In the genomic region with DNA sequence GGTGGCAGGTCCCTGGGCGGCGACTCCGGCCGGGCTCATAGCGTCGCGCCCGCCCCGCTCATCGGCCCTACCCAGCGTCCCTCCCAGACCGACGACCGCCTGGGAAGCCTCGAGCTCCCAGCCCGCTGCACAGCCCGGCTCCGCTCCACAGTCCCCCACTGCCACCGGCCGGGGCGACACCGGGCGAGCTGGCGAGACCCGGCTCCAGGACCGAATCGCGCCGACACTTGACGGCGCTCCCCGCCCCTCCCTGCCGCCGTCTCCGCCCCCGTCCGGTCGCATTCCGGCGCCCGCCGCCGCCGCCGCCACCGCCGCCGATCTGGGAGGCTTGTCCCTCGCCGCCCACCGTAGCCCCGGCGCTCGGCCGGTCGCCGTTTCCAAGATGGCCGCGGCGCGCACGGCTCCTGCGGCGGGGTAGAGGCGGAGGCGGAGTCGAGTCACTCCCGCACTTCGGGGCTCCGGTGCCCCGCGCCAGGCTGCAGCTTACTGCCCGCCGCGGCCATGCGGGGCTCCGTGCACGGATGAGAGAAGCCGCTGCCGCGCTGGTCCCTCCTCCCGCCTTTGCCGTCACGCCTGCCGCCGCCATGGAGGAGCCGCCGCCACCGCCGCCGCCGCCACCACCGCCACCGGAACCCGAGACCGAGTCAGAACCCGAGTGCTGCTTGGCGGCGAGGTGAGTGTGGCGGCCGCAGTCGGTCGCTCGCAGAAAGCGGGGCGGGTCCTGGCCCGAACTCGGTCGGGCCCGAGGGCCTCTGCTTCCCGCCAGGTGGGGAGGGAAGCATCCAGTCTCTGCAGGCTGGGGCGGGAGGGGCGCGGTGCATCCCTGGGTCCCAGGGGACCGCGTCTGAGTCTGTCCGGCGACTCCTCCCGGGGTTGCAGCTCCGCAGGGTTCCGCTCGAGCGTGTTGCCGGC, we compare ENCODE assay signal across 1 cellular context.
TF ChIP-seq lines count a peak whose summit lies in the region.

Gene MAP3K4, plus strand, starts transcription at position 359 of the 912 bp plus-strand sequence. Its CDS starts 163 bp downstream, at position 522.

TF ChIP-seq in K562, 482 proteins besides CTCF, POLR2A, EP300 and RAD21 (continued from another document and continues in another):
- TF ChIP-seq STAG1 (CRISPR knock-in tag; IDR thresholded peaks at IDR 0.05; ENCODE audit: borderline replicate concordance): peak; percentile 40; the same call in 1 of the 2 replicates
- TF ChIP-seq RCOR1 (IDR thresholded peaks at IDR 0.05; ENCODE audit: borderline replicate concordance in 1 of 2, low read depth in 2 of 2, low read length in 2 of 2): no peak; a peak in 1 of 4 replicates
- no peak for TF ChIP-seq ZNF311 (CRISPR knock-in tag; IDR thresholded peaks at IDR 0.05)
- peak; percentile 36; the same call in 1 of the 2 replicates for TF ChIP-seq ZEB2 (IDR thresholded peaks at IDR 0.05)
- TF ChIP-seq TAF9B (IDR thresholded peaks at IDR 0.05; ENCODE audit: partially characterized antibody): no peak
- peak; percentile 68 for TF ChIP-seq RNF2 (IDR thresholded peaks at IDR 0.05)
- TF ChIP-seq, protein P1, sequence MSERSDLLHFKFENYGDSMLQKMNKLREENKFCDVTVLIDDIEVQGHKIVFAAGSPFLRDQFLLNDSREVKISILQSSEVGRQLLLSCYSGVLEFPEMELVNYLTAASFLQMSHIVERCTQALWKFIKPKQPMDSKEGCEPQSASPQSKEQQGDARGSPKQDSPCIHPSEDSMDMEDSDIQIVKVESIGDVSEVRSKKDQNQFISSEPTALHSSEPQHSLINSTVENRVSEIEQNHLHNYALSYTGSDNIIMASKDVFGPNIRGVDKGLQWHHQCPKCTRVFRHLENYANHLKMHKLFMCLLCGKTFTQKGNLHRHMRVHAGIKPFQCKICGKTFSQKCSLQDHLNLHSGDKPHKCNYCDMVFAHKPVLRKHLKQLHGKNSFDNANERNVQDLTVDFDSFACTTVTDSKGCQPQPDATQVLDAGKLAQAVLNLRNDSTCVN (CRISPR knock-in tag; IDR thresholded peaks at IDR 0.05): no peak
- TF ChIP-seq MYNN (IDR thresholded peaks at IDR 0.05): no peak
- TF ChIP-seq MYNN (CRISPR knock-in tag; IDR thresholded peaks at IDR 0.05): no peak
- TF ChIP-seq FOXA3 (CRISPR knock-in tag; conservative IDR thresholded peaks at IDR 0.05 in 1 of 2, IDR thresholded peaks at IDR 0.05 in 1 of 2): peak in 1 of 2 experiments; percentile 72; a peak in 1 of 4 replicates
- no peak for TF ChIP-seq RAD51 (IDR thresholded peaks at IDR 0.05; ENCODE audit: borderline replicate concordance, low read depth)
- no peak for TF ChIP-seq BCL6 (CRISPR knock-in tag; IDR thresholded peaks at IDR 0.05)
- no peak for TF ChIP-seq PTRF (tag; IDR thresholded peaks at IDR 0.05)
- TF ChIP-seq NR4A1 (CRISPR knock-in tag; IDR thresholded peaks at IDR 0.05): peak; percentile 91
- 0 out of 2 replicates have a peak, but pooled peaks have one; percentile 59 for TF ChIP-seq NR4A1 (tag; IDR thresholded peaks at IDR 0.05)
- TF ChIP-seq MEF2A (IDR thresholded peaks at IDR 0.05; ENCODE audit: control insufficient read depth, low read depth, low read length): no peak
- no peak for TF ChIP-seq ZNF175 (CRISPR knock-in tag; IDR thresholded peaks at IDR 0.05; ENCODE audit: low read depth)
- TF ChIP-seq ZFP36 (IDR thresholded peaks at IDR 0.05; ENCODE audit: low read depth, low read length, partially characterized antibody): peak; percentile 70
- TF ChIP-seq ZHX1 (conservative IDR thresholded peaks at IDR 0.05; ENCODE audit: low read length): no peak
- TF ChIP-seq, protein P2, sequence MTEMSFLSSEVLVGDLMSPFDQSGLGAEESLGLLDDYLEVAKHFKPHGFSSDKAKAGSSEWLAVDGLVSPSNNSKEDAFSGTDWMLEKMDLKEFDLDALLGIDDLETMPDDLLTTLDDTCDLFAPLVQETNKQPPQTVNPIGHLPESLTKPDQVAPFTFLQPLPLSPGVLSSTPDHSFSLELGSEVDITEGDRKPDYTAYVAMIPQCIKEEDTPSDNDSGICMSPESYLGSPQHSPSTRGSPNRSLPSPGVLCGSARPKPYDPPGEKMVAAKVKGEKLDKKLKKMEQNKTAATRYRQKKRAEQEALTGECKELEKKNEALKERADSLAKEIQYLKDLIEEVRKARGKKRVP (CRISPR knock-in tag; IDR thresholded peaks at IDR 0.05): no peak
- TF ChIP-seq MAFF (IDR thresholded peaks at IDR 0.05; ENCODE audit: low read length): no peak
- TF ChIP-seq KAT8 (IDR thresholded peaks at IDR 0.05; ENCODE audit: low read depth): no peak
- TF ChIP-seq, protein P3, sequence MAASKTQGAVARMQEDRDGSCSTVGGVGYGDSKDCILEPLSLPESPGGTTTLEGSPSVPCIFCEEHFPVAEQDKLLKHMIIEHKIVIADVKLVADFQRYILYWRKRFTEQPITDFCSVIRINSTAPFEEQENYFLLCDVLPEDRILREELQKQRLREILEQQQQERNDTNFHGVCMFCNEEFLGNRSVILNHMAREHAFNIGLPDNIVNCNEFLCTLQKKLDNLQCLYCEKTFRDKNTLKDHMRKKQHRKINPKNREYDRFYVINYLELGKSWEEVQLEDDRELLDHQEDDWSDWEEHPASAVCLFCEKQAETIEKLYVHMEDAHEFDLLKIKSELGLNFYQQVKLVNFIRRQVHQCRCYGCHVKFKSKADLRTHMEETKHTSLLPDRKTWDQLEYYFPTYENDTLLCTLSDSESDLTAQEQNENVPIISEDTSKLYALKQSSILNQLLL (CRISPR knock-in tag; IDR thresholded peaks at IDR 0.05; ENCODE audit: borderline replicate concordance): no peak
- no peak for TF ChIP-seq CREBBP (IDR thresholded peaks at IDR 0.05; ENCODE audit: low read depth, low read length)
- TF ChIP-seq MCM5 (IDR thresholded peaks at IDR 0.05; ENCODE audit: low read depth): no peak
- TF ChIP-seq ZNF274 (IDR thresholded peaks at IDR 0.05; ENCODE audit: borderline replicate concordance, low read depth, low read length): 0 out of 2 replicates have a peak, but pooled peaks have one; percentile 40
- TF ChIP-seq ZNF263 (CRISPR knock-in tag; IDR thresholded peaks at IDR 0.05; ENCODE audit: borderline replicate concordance): peak; percentile 40; the same call in 1 of the 2 replicates
- TF ChIP-seq ELF2 (CRISPR knock-in tag; IDR thresholded peaks at IDR 0.05): no peak
- no peak for TF ChIP-seq MCM3 (IDR thresholded peaks at IDR 0.05)
- TF ChIP-seq AFF4 (CRISPR knock-in tag; IDR thresholded peaks at IDR 0.05): peak; percentile 75
- no peak for TF ChIP-seq ZNF140 (CRISPR knock-in tag; IDR thresholded peaks at IDR 0.05)
- TF ChIP-seq ZBTB1 (CRISPR knock-in tag; IDR thresholded peaks at IDR 0.05; ENCODE audit: borderline replicate concordance, low read depth): peak; percentile 96
- no peak for TF ChIP-seq ZNF324 (CRISPR knock-in tag; IDR thresholded peaks at IDR 0.05)
- no peak; the same call in 1 of the 2 replicates for TF ChIP-seq TOE1 (IDR thresholded peaks at IDR 0.05; ENCODE audit: borderline replicate concordance)
- TF ChIP-seq TOE1 (CRISPR knock-in tag; IDR thresholded peaks at IDR 0.05; ENCODE audit: borderline replicate concordance, low read depth): no peak; the same call in 1 of the 2 replicates
- no peak; the same call in 1 of the 2 replicates for TF ChIP-seq CHD2 (IDR thresholded peaks at IDR 0.05; ENCODE audit: low read depth, low read length)
- TF ChIP-seq ZFX (CRISPR knock-in tag; IDR thresholded peaks at IDR 0.05): peak; percentile 92
- peak; percentile 78; the same call in 1 of the 2 replicates for TF ChIP-seq ZNF232 (CRISPR knock-in tag; IDR thresholded peaks at IDR 0.05)
- TF ChIP-seq SMARCA5 (IDR thresholded peaks at IDR 0.05): no peak
- TF ChIP-seq ZNF124 (CRISPR knock-in tag; IDR thresholded peaks at IDR 0.05): no peak
- no peak for TF ChIP-seq NCOA4 (IDR thresholded peaks at IDR 0.05; ENCODE audit: partially characterized antibody)
- peak; percentile 69 for TF ChIP-seq MYC (IDR thresholded peaks at IDR 0.05; ENCODE audit: low read depth, low read length)
- TF ChIP-seq MYC (CRISPR knock-in tag; IDR thresholded peaks at IDR 0.05; ENCODE audit: borderline replicate concordance, low read depth): peak; percentile 41; the same call in 1 of the 2 replicates
- no peak for TF ChIP-seq FOXA1 (IDR thresholded peaks at IDR 0.05; ENCODE audit: borderline replicate concordance)
- TF ChIP-seq CUX1 (CRISPR knock-in tag; IDR thresholded peaks at IDR 0.05): no peak
